ENCODE assay signal across 16 cellular contexts in the genomic region with DNA sequence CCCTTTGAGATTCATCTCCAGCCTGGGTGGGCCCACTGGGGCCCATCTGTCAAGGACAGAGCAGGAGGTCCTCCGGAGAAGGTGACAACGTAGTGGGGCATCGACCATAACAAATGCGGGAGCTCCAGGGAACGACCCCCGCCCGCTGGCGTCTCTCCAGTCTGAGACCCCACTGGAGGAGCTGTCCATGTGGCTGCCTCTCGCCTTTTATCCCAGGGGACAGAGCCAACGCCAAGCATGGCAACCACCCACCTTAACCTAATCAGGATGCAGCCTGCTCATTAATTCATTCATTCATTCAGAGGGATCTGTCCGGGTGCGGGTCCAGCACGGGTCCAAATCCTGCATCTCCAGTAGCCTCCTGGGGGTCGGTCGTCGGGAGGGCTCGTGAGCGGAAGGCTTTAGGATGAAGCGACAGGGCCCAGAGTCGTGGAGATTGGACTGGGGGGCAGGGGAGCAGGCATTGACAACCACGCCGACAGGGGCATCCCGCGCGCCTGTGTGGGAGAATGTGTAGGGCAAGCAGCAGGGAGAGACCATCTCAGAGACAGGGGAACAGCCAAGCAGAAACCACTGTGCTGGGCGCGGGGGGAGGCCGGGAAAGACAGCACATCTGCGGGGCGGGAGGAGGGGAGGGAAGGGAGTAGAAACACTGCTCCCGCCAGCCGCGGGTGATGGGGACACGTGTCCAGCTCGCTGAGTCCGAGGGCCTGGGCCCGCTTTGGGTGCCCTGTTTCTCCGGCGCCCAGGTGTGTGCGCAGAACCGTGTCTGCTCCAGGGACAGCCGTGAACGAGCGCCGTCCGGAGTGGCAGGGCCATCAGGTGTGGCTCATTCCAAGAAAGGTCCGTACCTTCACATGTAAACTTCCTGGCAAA. TPM values are rescaled to one million over a fixed set of nuclear protein-coding genes. Genes with fewer than 3 reads are reported as not detected.
A peak's percentile ranks its signal among the peaks of the same experiment; 100 is the strongest.
DNase-seq lines count a peak whose midpoint lies in the region; ATAC-seq, FAIRE-seq and TF ChIP-seq lines count a peak whose summit lies in the region.
"Had no signal": no experiment of that assay in that cellular context is flagged by ENCODE, and none has a peak within 500 bp of the region (broad histone marks: within the 10 kb centered on the region; RNA-seq: fewer than 3 reads in every experiment).

No MANE protein-coding gene starts in this region.

- no peaks in the 10 kb centered on the region for H3K9me3 Mint-ChIP-seq in activated T-cell treated with anti-CD3 and anti-CD28 coated beads, Interleukin-2, amount 50 U/mL, for 24 hours
- H3K9me3 Mint-ChIP-seq: activated CD4-positive, alpha-beta memory T cell treated with anti-CD3 and anti-CD28 coated beads, Interleukin-2, amount 10 ng/mL, durations not matched to agents 7 days and 5 days; activated naive CD4-positive, alpha-beta T cell treated with anti-CD3 and anti-CD28 coated beads, Interleukin-2, amount 50 U/mL, for 72 hours had no signal

- H3K4me3 Mint-ChIP-seq in activated T-cell treated with anti-CD3 and anti-CD28 coated beads, Interleukin-2, amount 50 U/mL, for 24 hours: peak overlapping the region; percentile 31

- no peak for TF ChIP-seq POLR2A in GM12891 (IDR thresholded peaks at IDR 0.05; ENCODE audit: low read depth, low read length)

- DNase-seq in activated T-cell treated with anti-CD3 and anti-CD28 coated beads, Interleukin-2, amount 50 U/mL, for 24 hours: no peak
- no peak for DNase-seq in activated T-cell treated with anti-CD3 and anti-CD28 coated beads, Interleukin-2, amount 50 U/mL, for 48 hours
- peak; percentile 35 for DNase-seq in amniotic epithelial cell (ENCODE audit: low read depth)
- DNase-seq in iris pigment epithelial cell (ENCODE audit: low read depth): peak; percentile 28
- DNase-seq in retinal pigment epithelial cell (ENCODE audit: low read depth): no peak
- no peak for DNase-seq in NCI-H1092 (lab: John Stamatoyannopoulos, UW)
- no peak for DNase-seq in GM12891 (ENCODE audit: insufficient read length, low spot score)
- DNase-seq: activated CD4-positive, alpha-beta memory T cell treated with anti-CD3 and anti-CD28 coated beads, Interleukin-2, amount 10 ng/mL, durations not matched to agents 7 days and 5 days; COR-L47; left lung; NCI-H1930 had no signal

- H3K36me3 Mint-ChIP-seq in activated T-cell treated with anti-CD3 and anti-CD28 coated beads, Interleukin-2, amount 50 U/mL, for 24 hours (ENCODE audit: low read depth): no peaks in the 10 kb centered on the region

- ATAC-seq in GM18909 (IDR thresholded peaks at IDR 0.05; ENCODE audit: poor library complexity, unreplicated experiment): no peak
- ATAC-seq: A549; activated naive CD4-positive, alpha-beta T cell treated with anti-CD3 and anti-CD28 coated beads, Interleukin-2, amount 50 U/mL, for 72 hours; left lung had no signal

- no peak for TF ChIP-seq CTCF in retinal pigment epithelial cell (conservative IDR thresholded peaks at IDR 0.05; ENCODE audit: low read depth, low read length)

- no peak overlapping the region for H3K27ac Mint-ChIP-seq in activated T-cell treated with anti-CD3 and anti-CD28 coated beads, Interleukin-2, amount 50 U/mL, for 24 hours
- H3K27ac Mint-ChIP-seq: activated CD4-positive, alpha-beta memory T cell treated with anti-CD3 and anti-CD28 coated beads, Interleukin-2, amount 10 ng/mL, durations not matched to agents 7 days and 5 days; activated naive CD4-positive, alpha-beta T cell treated with anti-CD3 and anti-CD28 coated beads, Interleukin-2, amount 50 U/mL, for 72 hours had no signal

- FAIRE-seq in GM12891 (lab: Jason Lieb, UNC): no peak
- FAIRE-seq: A549, H54 had no signal

- peaks cover 15% of the 10 kb centered on the region for H3K4me1 Mint-ChIP-seq in activated T-cell treated with anti-CD3 and anti-CD28 coated beads, Interleukin-2, amount 50 U/mL, for 24 hours (ENCODE audit: low read depth)

- peaks cover 29% of the 10 kb centered on the region for H3K27me3 Mint-ChIP-seq in activated T-cell treated with anti-CD3 and anti-CD28 coated beads, Interleukin-2, amount 50 U/mL, for 24 hours

- H3K4me3 ChIP-seq in retinal pigment epithelial cell (ENCODE audit: low read length): peak overlapping the region; percentile 8
- H3K4me3 ChIP-seq: A549, smooth muscle cell had no signal

TF ChIP-seq in GM12891, 5 proteins besides CTCF, POLR2A, EP300 and RAD21:
- no peak for TF ChIP-seq TAF1 (IDR thresholded peaks at IDR 0.05; ENCODE audit: low read depth, low read length)
- TF ChIP-seq SPI1 (IDR thresholded peaks at IDR 0.05; ENCODE audit: low read depth, low read length): no peak
- no peak for TF ChIP-seq PAX5 (IDR thresholded peaks at IDR 0.05; ENCODE audit: insufficient read depth, low read length, severe bottlenecking)
- TF ChIP-seq POLR2AphosphoS5 (IDR thresholded peaks at IDR 0.05; ENCODE audit: low read depth, low read length): no peak
- TF ChIP-seq POU2F2 (IDR thresholded peaks at IDR 0.05; ENCODE audit: low read depth, low read length): no peak

RNA-seq across cellular contexts. Expression of a gene that starts 1.9 kb away (rescaled TPM):
- polyA plus RNA-seq in GM12891 (2012; ENCODE audit: low read depth, missing spikeins): 2.5 TPM

RNA-seq across cellular contexts. Expression of a gene that starts 24.4 kb away (rescaled TPM):
- polyA plus RNA-seq in GM12891 (2012; ENCODE audit: low read depth, missing spikeins): 83.3 TPM

Comparison
In these comparisons a context has a peak if more than half of its experiments do, and no peak if none do; other contexts are left out.
1. DNase-seq: peak in amniotic epithelial cell (single experiment) and iris pigment epithelial cell (single experiment); none in activated T-cell treated with anti-CD3 and anti-CD28 coated beads, Interleukin-2, amount 50 U/mL, for 24 hours (single experiment), activated T-cell treated with anti-CD3 and anti-CD28 coated beads, Interleukin-2, amount 50 U/mL, for 48 hours (0 of 2), retinal pigment epithelial cell (single experiment), NCI-H1092 (single experiment) and GM12891 (single experiment).